In genomic region chr11:118241191-118242098, GRCh38 we compare ENCODE assay signal across 8 cellular contexts. TPM values are rescaled to one million over a fixed set of nuclear protein-coding genes. Genes with fewer than 3 reads are reported as not detected.
A peak's percentile ranks its signal among the peaks of the same experiment; 100 is the strongest.
DNase-seq lines count a peak whose midpoint lies in the region; ATAC-seq and TF ChIP-seq lines count a peak whose summit lies in the region.

No MANE protein-coding gene starts in this region.

- peak overlapping the region; percentile 83 for H3K4me3 Mint-ChIP-seq in activated T-helper 1 cell treated with anti-CD3 and anti-CD28 coated beads, Interleukin-12 subunit alpha, Interleukin-12 subunit beta, Interleukin-2, Interleukin-4 antibody, amounts not matched to agents 30 ng/mL and 10 ng/mL and 1 ng/mL, durations not matched to agents 14 hours and 24 hours and 36 hours
- H3K4me3 Mint-ChIP-seq in immature natural killer cell = peak overlapping the region; percentile 21 to 80 (median 74)
- peak overlapping the region; percentile 69 for H3K4me3 Mint-ChIP-seq in stimulated activated effector memory CD8-positive, alpha-beta T cell treated with anti-CD3 and anti-CD28 coated beads, Interleukin-12 subunit alpha, Interleukin-12 subunit beta, amount 100 ng/mL, for 72 hours

- H3K9me3 Mint-ChIP-seq in activated T-helper 1 cell treated with anti-CD3 and anti-CD28 coated beads, Interleukin-12 subunit alpha, Interleukin-12 subunit beta, Interleukin-2, Interleukin-4 antibody, amounts not matched to agents 30 ng/mL and 10 ng/mL and 1 ng/mL, durations not matched to agents 14 hours and 24 hours and 36 hours = no peaks in the 10 kb centered on the region
- no peaks in the 10 kb centered on the region for H3K9me3 Mint-ChIP-seq in immature natural killer cell
- no peaks in the 10 kb centered on the region for H3K9me3 Mint-ChIP-seq in stimulated activated effector memory CD8-positive, alpha-beta T cell treated with anti-CD3 and anti-CD28 coated beads, Interleukin-12 subunit alpha, Interleukin-12 subunit beta, amount 100 ng/mL, for 72 hours

- H3K27me3 ChIP-seq in dorsolateral prefrontal cortex = peaks cover 0 to 13% (median 0%) of the 10 kb centered on the region in 45 donors

- peak; percentile 84 for ATAC-seq in HG02610 (IDR thresholded peaks at IDR 0.05; ENCODE audit: unreplicated experiment)
- peak; percentile 93 for ATAC-seq in stimulated activated effector memory CD8-positive, alpha-beta T cell treated with anti-CD3 and anti-CD28 coated beads, Interleukin-12 subunit alpha, Interleukin-12 subunit beta, amount 100 ng/mL, for 72 hours

- H3K4me3 ChIP-seq in GM12864 (ENCODE audit: low read depth, low read length) (no peak overlapping the region), dorsolateral prefrontal cortex (no peak overlapping the region)

- peak overlapping the region in 10 of 59 donors; percentile 1 to 57 (median 21) for H3K27ac ChIP-seq in dorsolateral prefrontal cortex

- peak overlapping the region; percentile 99 for H3K27ac Mint-ChIP-seq in activated T-helper 1 cell treated with anti-CD3 and anti-CD28 coated beads, Interleukin-12 subunit alpha, Interleukin-12 subunit beta, Interleukin-2, Interleukin-4 antibody, amounts not matched to agents 30 ng/mL and 10 ng/mL and 1 ng/mL, durations not matched to agents 14 hours and 24 hours and 36 hours
- H3K27ac Mint-ChIP-seq in immature natural killer cell = peak overlapping the region; percentile 39 to 87 (median 80)
- peak overlapping the region; percentile 91 for H3K27ac Mint-ChIP-seq in stimulated activated effector memory CD8-positive, alpha-beta T cell treated with anti-CD3 and anti-CD28 coated beads, Interleukin-12 subunit alpha, Interleukin-12 subunit beta, amount 100 ng/mL, for 72 hours

- H3K4me1 Mint-ChIP-seq in activated T-helper 1 cell treated with anti-CD3 and anti-CD28 coated beads, Interleukin-12 subunit alpha, Interleukin-12 subunit beta, Interleukin-2, Interleukin-4 antibody, amounts not matched to agents 30 ng/mL and 10 ng/mL and 1 ng/mL, durations not matched to agents 14 hours and 24 hours and 36 hours (ENCODE audit: low read depth) = peaks cover 89% of the 10 kb centered on the region
- peaks cover 69 to 75% of the 10 kb centered on the region in 2 donors for H3K4me1 Mint-ChIP-seq in immature natural killer cell
- H3K4me1 Mint-ChIP-seq in stimulated activated effector memory CD8-positive, alpha-beta T cell treated with anti-CD3 and anti-CD28 coated beads, Interleukin-12 subunit alpha, Interleukin-12 subunit beta, amount 100 ng/mL, for 72 hours = peaks cover 74% of the 10 kb centered on the region

- TF ChIP-seq CTCF in GM12864 (IDR thresholded peaks at IDR 0.05; ENCODE audit: low read depth, low read length, missing control alignments) = no peak
- no peak for TF ChIP-seq CTCF in dorsolateral prefrontal cortex (IDR thresholded peaks at IDR 0.05 in 54 of 56, conservative IDR thresholded peaks at IDR 0.05 in 2 of 56; ENCODE audit: low read depth in 1 of 56, partially characterized antibody in 56 of 56)

- intact Hi-C loops in activated T-helper 1 cell treated with anti-CD3 and anti-CD28 coated beads, Interleukin-12 subunit alpha, Interleukin-12 subunit beta, Interleukin-2, Interleukin-4 antibody, amounts not matched to agents 30 ng/mL and 10 ng/mL and 1 ng/mL, durations not matched to agents 14 hours and 24 hours and 36 hours (cut with micrococcal nuclease) = loop anchor here (1.0 to 5.0 kb wide), 11 partner anchors 9 to 196 kb away; partner anchors contain the start of genes JAML and KMT2A
- intact Hi-C loops in dorsolateral prefrontal cortex (cut with DNase I) = no loop called here

- peaks cover 56% of the 10 kb centered on the region for H3K36me3 Mint-ChIP-seq in activated T-helper 1 cell treated with anti-CD3 and anti-CD28 coated beads, Interleukin-12 subunit alpha, Interleukin-12 subunit beta, Interleukin-2, Interleukin-4 antibody, amounts not matched to agents 30 ng/mL and 10 ng/mL and 1 ng/mL, durations not matched to agents 14 hours and 24 hours and 36 hours (ENCODE audit: low read depth)
- H3K36me3 Mint-ChIP-seq in immature natural killer cell = peaks cover 3 to 19% (median 7%) of the 10 kb centered on the region in 3 donors
- peaks cover 7% of the 10 kb centered on the region for H3K36me3 Mint-ChIP-seq in stimulated activated effector memory CD8-positive, alpha-beta T cell treated with anti-CD3 and anti-CD28 coated beads, Interleukin-12 subunit alpha, Interleukin-12 subunit beta, amount 100 ng/mL, for 72 hours

- DNase-seq in GM12864 (ENCODE audit: low read depth) = peak; percentile 57
- DNase-seq in NCI-H510A treated with DMSO at 0.1 percent for 48 hours (lab: John Stamatoyannopoulos, UW) = peak; percentile 34
- peak; percentile 66 for DNase-seq in activated T-helper 1 cell treated with anti-CD3 and anti-CD28 coated beads, Interleukin-12 subunit alpha, Interleukin-12 subunit beta, Interleukin-2, Interleukin-4 antibody, amounts not matched to agents 30 ng/mL and 10 ng/mL and 1 ng/mL, durations not matched to agents 14 hours and 24 hours and 36 hours (ENCODE audit: low spot score)
- peak; percentile 61 to 79 (median 64) for DNase-seq in immature natural killer cell
- peak; percentile 54 to 83 for DNase-seq in stimulated activated effector memory CD8-positive, alpha-beta T cell treated with anti-CD3 and anti-CD28 coated beads, Interleukin-12 subunit alpha, Interleukin-12 subunit beta, amount 100 ng/mL, for 72 hours (ENCODE audit: low spot score in 2 of 2)
- no peak for DNase-seq in dorsolateral prefrontal cortex
- DNase-seq in amniotic stem cell (lab: John Stamatoyannopoulos, UW) = no peak

- no peaks in the 10 kb centered on the region for H3K27me3 Mint-ChIP-seq in activated T-helper 1 cell treated with anti-CD3 and anti-CD28 coated beads, Interleukin-12 subunit alpha, Interleukin-12 subunit beta, Interleukin-2, Interleukin-4 antibody, amounts not matched to agents 30 ng/mL and 10 ng/mL and 1 ng/mL, durations not matched to agents 14 hours and 24 hours and 36 hours (ENCODE audit: insufficient read depth)
- H3K27me3 Mint-ChIP-seq in immature natural killer cell (ENCODE audit: low read depth in 3 of 3) = peaks cover 0 to 2% (median 0%) of the 10 kb centered on the region in 3 donors

RNA-seq across cellular contexts. Expression of gene MPZL3, which starts 10.7 kb away (rescaled TPM):
- total RNA-seq in activated T-helper 1 cell treated with anti-CD3 and anti-CD28 coated beads, Interleukin-12 subunit alpha, Interleukin-12 subunit beta, Interleukin-2, Interleukin-4 antibody, amounts not matched to agents 30 ng/mL and 10 ng/mL and 1 ng/mL, durations not matched to agents 14 hours and 24 hours and 36 hours = 63.5 and 69.3 TPM in 2 replicates
- 1 to 10 TPM; 4.2 to 5.2 (median 4.8) TPM for polyA plus RNA-seq in immature natural killer cell
- total RNA-seq in dorsolateral prefrontal cortex = 1 to 10 TPM in 50 of 120 experiments, under 1 TPM in 70; 0.24 to 2.4 (median 0.86) TPM

RNA-seq across cellular contexts. Expression of gene JAML, which starts 16.6 kb away (rescaled TPM):
- total RNA-seq in activated T-helper 1 cell treated with anti-CD3 and anti-CD28 coated beads, Interleukin-12 subunit alpha, Interleukin-12 subunit beta, Interleukin-2, Interleukin-4 antibody, amounts not matched to agents 30 ng/mL and 10 ng/mL and 1 ng/mL, durations not matched to agents 14 hours and 24 hours and 36 hours = 264 and 271 TPM in 2 replicates
- polyA plus RNA-seq in immature natural killer cell = 10 to 100 TPM; 16.8 to 37.7 (median 26.3) TPM
- total RNA-seq in dorsolateral prefrontal cortex = 1 to 10 TPM in 54 of 120 experiments, under 1 TPM in 59, not detected in 7; 0.10 to 5.0 (median 0.98) TPM

RNA-seq across cellular contexts. Expression of gene MPZL2, which starts 22.7 kb away (rescaled TPM):
- 13.2 and 15.9 TPM in 2 replicates for total RNA-seq in activated T-helper 1 cell treated with anti-CD3 and anti-CD28 coated beads, Interleukin-12 subunit alpha, Interleukin-12 subunit beta, Interleukin-2, Interleukin-4 antibody, amounts not matched to agents 30 ng/mL and 10 ng/mL and 1 ng/mL, durations not matched to agents 14 hours and 24 hours and 36 hours
- polyA plus RNA-seq in immature natural killer cell = 1 to 10 TPM in 1 of 3 donors, under 1 TPM in 2; 0.17 to 1.5 (median 0.49) TPM
- 10 to 100 TPM in 11 of 120 experiments, 1 to 10 TPM in 98, under 1 TPM in 10, not detected in 1; 0.48 to 22.0 (median 4.5) TPM for total RNA-seq in dorsolateral prefrontal cortex

Comparison
In these comparisons a context has a peak if more than half of its experiments do, and no peak if none do; other contexts are left out.
1. DNase-seq: peak in GM12864 (single experiment), NCI-H510A treated with DMSO at 0.1 percent for 48 hours (single experiment), activated T-helper 1 cell treated with anti-CD3 and anti-CD28 coated beads, Interleukin-12 subunit alpha, Interleukin-12 subunit beta, Interleukin-2, Interleukin-4 antibody, amounts not matched to agents 30 ng/mL and 10 ng/mL and 1 ng/mL, durations not matched to agents 14 hours and 24 hours and 36 hours (single experiment), immature natural killer cell (3 of 3) and stimulated activated effector memory CD8-positive, alpha-beta T cell treated with anti-CD3 and anti-CD28 coated beads, Interleukin-12 subunit alpha, Interleukin-12 subunit beta, amount 100 ng/mL, for 72 hours (2 of 2); none in dorsolateral prefrontal cortex (0 of 10) and amniotic stem cell (single experiment).
2. RNA of gene MPZL3, which starts 10.7 kb away (total RNA-seq): 63.5 to 69.3 TPM in activated T-helper 1 cell treated with anti-CD3 and anti-CD28 coated beads, Interleukin-12 subunit alpha, Interleukin-12 subunit beta, Interleukin-2, Interleukin-4 antibody, amounts not matched to agents 30 ng/mL and 10 ng/mL and 1 ng/mL, durations not matched to agents 14 hours and 24 hours and 36 hours; 0.24 to 2.4 TPM in dorsolateral prefrontal cortex; every median in the first group is over 10 times any median in the second.
3. RNA of gene JAML, which starts 16.6 kb away (total RNA-seq): 264 to 271 TPM in activated T-helper 1 cell treated with anti-CD3 and anti-CD28 coated beads, Interleukin-12 subunit alpha, Interleukin-12 subunit beta, Interleukin-2, Interleukin-4 antibody, amounts not matched to agents 30 ng/mL and 10 ng/mL and 1 ng/mL, durations not matched to agents 14 hours and 24 hours and 36 hours; 0.10 to 5.0 TPM in dorsolateral prefrontal cortex; every median in the first group is over 10 times any median in the second.
4. Peak in every context shown above with its lines, with median percentiles within 50 percentile points of each other: H3K27ac Mint-ChIP-seq and H3K4me3 Mint-ChIP-seq.